25 cellular contexts compared by ENCODE assay signal in genomic region chr9:72734631-72735030, GRCh38.
DNase-seq lines count a peak whose midpoint lies in the region; ATAC-seq and TF ChIP-seq lines count a peak whose summit lies in the region.
"Had no signal": no experiment of that assay in that cellular context is flagged by ENCODE, and none has a peak within 500 bp of the region (broad histone marks: within the 10 kb centered on the region; RNA-seq: fewer than 3 reads in every experiment).

No MANE protein-coding gene starts in this region.

- no peak for ATAC-seq in HG03354 (IDR thresholded peaks at IDR 0.05; ENCODE audit: poor library complexity, severe bottlenecking, unreplicated experiment)
- ATAC-seq in GM21367 (IDR thresholded peaks at IDR 0.05; ENCODE audit: unreplicated experiment): no peak
- ATAC-seq: activated T-cell treated with anti-CD3 and anti-CD28 coated beads, Interleukin-2, amount 50 U/mL, for 72 hours; PC-3; T-helper 17 cell had no signal

- no peaks in the 10 kb centered on the region for H3K36me3 ChIP-seq in BLaER1 treated with 17β-estradiol and CSF1 and Interleukin-3, amounts not matched to agents 10 nM and 100 nM
- no peaks in the 10 kb centered on the region for H3K36me3 ChIP-seq in right atrium auricular region
- H3K36me3 ChIP-seq: ascending aorta, gastrocnemius medialis, SJSA1 had no signal

- no peaks in the 10 kb centered on the region for H4K20me1 ChIP-seq in BLaER1 treated with 17β-estradiol and CSF1 and Interleukin-3, amounts not matched to agents 10 nM and 100 nM

- H3K4me1 ChIP-seq in BLaER1 treated with 17β-estradiol and CSF1 and Interleukin-3, amounts not matched to agents 10 nM and 100 nM: peaks cover 0 to 18% (median 3%) of the 10 kb centered on the region in 10 experiments; a peak in 9 of 20 replicates
- H3K4me1 ChIP-seq in right atrium auricular region: no peaks in the 10 kb centered on the region
- H3K4me1 ChIP-seq: ascending aorta, gastrocnemius medialis, SJSA1 had no signal

- peak overlapping the region in 4 of 11 experiments; percentile 4 to 37 (median 16); a peak in 5 of 22 replicates for H3K4me2 ChIP-seq in BLaER1 treated with 17β-estradiol and CSF1 and Interleukin-3, amounts not matched to agents 10 nM and 100 nM

- peak overlapping the region in 7 of 11 experiments; percentile 20 to 64 (median 43); a peak in 12 of 22 replicates for H3K27ac ChIP-seq in BLaER1 treated with 17β-estradiol and CSF1 and Interleukin-3, amounts not matched to agents 10 nM and 100 nM
- H3K27ac ChIP-seq in right atrium auricular region: no peak overlapping the region
- H3K27ac ChIP-seq: ascending aorta, gastrocnemius medialis, SJSA1 had no signal

- H3K4me3 ChIP-seq in BLaER1 treated with 17β-estradiol and CSF1 and Interleukin-3, amounts not matched to agents 10 nM and 100 nM: no peak overlapping the region
- H3K4me3 ChIP-seq in epithelial cell of proximal tubule (ENCODE audit: low read depth, low read length) (no peak overlapping the region), right atrium auricular region (no peak overlapping the region)
- H3K4me3 ChIP-seq: ascending aorta, gastrocnemius medialis, SJSA1 had no signal

- DNase-seq in NOMO-1 treated with DMSO at 0.1 percent for 48 hours (lab: John Stamatoyannopoulos, UW; ENCODE audit: unreplicated experiment) (peak; percentile 52), epithelial cell of proximal tubule (ENCODE audit: low read depth) (peak; percentile 16), pons (ENCODE audit: low spot score) (peak; percentile 16), right atrium auricular region (ENCODE audit: low spot score) (no peak), RKO (ENCODE audit: low spot score) (no peak)
- DNase-seq: activated CD4-positive, alpha-beta T cell treated with anti-CD3 and anti-CD28 coated beads for 4 hours; activated naive CD4-positive, alpha-beta T cell treated with anti-CD3 and anti-CD28 coated beads, Interleukin-2, amount 50 U/mL, for 16 hours; activated T-cell treated with anti-CD3 and anti-CD28 coated beads, Interleukin-2, amount 50 U/mL, for 72 hours; CD4-positive, alpha-beta T cell; gastrocnemius medialis; IMR-90; islet precursor cell; mammary epithelial cell; NCI-H1694 treated with DMSO at 0.1 percent for 48 hours; NCI-H2171 treated with DMSO at 0.1 percent for 48 hours; NCI-H526 treated with DMSO at 0.1 percent for 48 hours; PC-3; right cardiac atrium; stimulated activated CD8-positive, alpha-beta memory T cell treated with anti-CD3 and anti-CD28 coated beads, Interleukin-4, amount 100 ng/mL, for 48 hours; T-helper 17 cell had no signal

- TF ChIP-seq CTCF in epithelial cell of proximal tubule (conservative IDR thresholded peaks at IDR 0.05; ENCODE audit: low read depth, low read length) (no peak), right atrium auricular region (IDR thresholded peaks at IDR 0.05) (no peak)

- no peaks in the 10 kb centered on the region for H3K27me3 ChIP-seq in BLaER1 treated with 17β-estradiol and CSF1 and Interleukin-3, amounts not matched to agents 10 nM and 100 nM
- H3K27me3 ChIP-seq in right atrium auricular region: no peaks in the 10 kb centered on the region
- H3K27me3 ChIP-seq: ascending aorta, gastrocnemius medialis, SJSA1 had no signal

- no peaks in the 10 kb centered on the region for H3K9me3 ChIP-seq in BLaER1 treated with 17β-estradiol and CSF1 and Interleukin-3, amounts not matched to agents 10 nM and 100 nM (replicated peaks in 1 of 11)
- H3K9me3 ChIP-seq in right atrium auricular region: no peaks in the 10 kb centered on the region
- H3K9me3 ChIP-seq: ascending aorta, gastrocnemius medialis, SJSA1 had no signal

- H3K9ac ChIP-seq in BLaER1 treated with 17β-estradiol and CSF1 and Interleukin-3, amounts not matched to agents 10 nM and 100 nM: no peak overlapping the region

Comparison
In these comparisons a context has a peak if more than half of its experiments do, and no peak if none do; other contexts are left out.
1. H3K27ac ChIP-seq: peak in BLaER1 treated with 17β-estradiol and CSF1 and Interleukin-3, amounts not matched to agents 10 nM and 100 nM (7 of 11); none in right atrium auricular region (0 of 2).
2. DNase-seq: peak in NOMO-1 treated with DMSO at 0.1 percent for 48 hours (single experiment), epithelial cell of proximal tubule (single experiment) and pons (single experiment); none in right atrium auricular region (single experiment) and RKO (single experiment).